Comparison of ENCODE assay signal across 23 cellular contexts in the genomic region with DNA sequence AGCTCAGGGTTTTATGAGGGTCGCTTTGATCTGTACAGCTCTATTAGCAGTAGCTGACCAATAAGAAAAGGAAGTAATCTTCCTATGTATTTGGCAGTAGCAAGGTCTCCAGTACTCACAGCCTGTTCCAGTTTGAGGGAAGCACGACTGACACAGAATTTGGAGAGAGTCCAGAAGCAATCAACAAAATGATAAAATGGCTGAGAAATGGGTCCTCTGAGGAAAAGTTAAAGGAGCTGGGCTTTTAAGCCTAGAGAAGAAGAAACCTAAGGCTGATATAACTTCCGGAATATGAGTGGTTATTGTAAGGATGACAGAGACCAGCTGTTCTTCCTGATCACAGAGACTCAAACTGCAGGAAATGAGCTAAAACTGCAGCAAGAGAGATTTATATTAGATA.
DNase-seq lines count a peak whose midpoint lies in the region; ATAC-seq and TF ChIP-seq lines count a peak whose summit lies in the region.
"Had no signal": no experiment of that assay in that cellular context is flagged by ENCODE, and none has a peak within 500 bp of the region (broad histone marks: within the 10 kb centered on the region; RNA-seq: fewer than 3 reads in every experiment).

No MANE protein-coding gene starts in this region.

- H3K36me3 Mint-ChIP-seq in nephron (ENCODE audit: low read depth) = no peaks in the 10 kb centered on the region
- no peaks in the 10 kb centered on the region for H3K36me3 Mint-ChIP-seq in activated T-cell treated with anti-CD3 and anti-CD28 coated beads, Interleukin-2, amount 50 U/mL, for 72 hours (ENCODE audit: insufficient read depth in 2 of 2)
- H3K36me3 Mint-ChIP-seq: activated naive CD4-positive, alpha-beta T cell treated with anti-CD3 and anti-CD28 coated beads, Interleukin-2, amount 50 U/mL, for 24 hours; CD8-positive, alpha-beta T cell; T-cell had no signal

- no peak overlapping the region for H3K4me3 ChIP-seq in GM23248
- H3K4me3 ChIP-seq: psoas muscle, testis had no signal

- no peak overlapping the region for H3K9ac ChIP-seq in GM23248

- H3K9me2 ChIP-seq in GM23248 (ENCODE audit: insufficient read depth) = no peaks in the 10 kb centered on the region

- WGBS in GM23248 (ENCODE audit: low coverage in 1 of 2, low lambda C conversion rate in 2 of 2, missing lambda C conversion rate in 2 of 2), 2 experiments = 14 to 21% methylated on average over 3 of the region's 3 CpGs

- TF ChIP-seq CTCF in nephron (IDR thresholded peaks at IDR 0.05; ENCODE audit: unreplicated experiment in 3 of 3) = no peak
- TF ChIP-seq CTCF in GM10266 (IDR thresholded peaks at IDR 0.05; ENCODE audit: control insufficient read depth, insufficient read depth, low read depth, missing control alignments) = no peak

- no peak for ATAC-seq in activated T-cell treated with anti-CD3 and anti-CD28 coated beads, Interleukin-2, amount 50 U/mL, for 72 hours (replicated peaks in 1 of 2)
- ATAC-seq: activated CD8-positive, alpha-beta T cell treated with anti-CD3 and anti-CD28 coated beads for 36 hours; CD8-positive, alpha-beta T cell; psoas muscle; T-cell had no signal

- H3K4me3 Mint-ChIP-seq in nephron = peak overlapping the region in 1 of 3 experiments; percentile 9
- no peak overlapping the region for H3K4me3 Mint-ChIP-seq in activated T-cell treated with anti-CD3 and anti-CD28 coated beads, Interleukin-2, amount 50 U/mL, for 72 hours
- H3K4me3 Mint-ChIP-seq: activated B cell treated with CpG ODN at 0.5 μM for 24 hours; activated CD8-positive, alpha-beta T cell treated with anti-CD3 and anti-CD28 coated beads for 36 hours; activated naive CD4-positive, alpha-beta T cell treated with anti-CD3 and anti-CD28 coated beads, Interleukin-2, amount 50 U/mL, for 24 hours; CD8-positive, alpha-beta T cell; endodermal cell; neural crest cell; T-cell had no signal

- H3K27ac Mint-ChIP-seq in nephron = peak overlapping the region in 2 of 3 experiments; percentile 36 to 69
- H3K27ac Mint-ChIP-seq in activated T-cell treated with anti-CD3 and anti-CD28 coated beads, Interleukin-2, amount 50 U/mL, for 72 hours = no peak overlapping the region
- H3K27ac Mint-ChIP-seq: activated B cell treated with CpG ODN at 0.5 μM for 24 hours; activated CD8-positive, alpha-beta T cell treated with anti-CD3 and anti-CD28 coated beads for 36 hours; activated naive CD4-positive, alpha-beta T cell treated with anti-CD3 and anti-CD28 coated beads, Interleukin-2, amount 50 U/mL, for 24 hours; CD8-positive, alpha-beta T cell; endodermal cell; T-cell had no signal

- H3K4me1 ChIP-seq in GM23248 (ENCODE audit: insufficient read depth) = 0 out of 2 replicates have a peak, but pooled peaks cover 2% of the 10 kb centered on the region
- H3K4me1 ChIP-seq: psoas muscle, testis had no signal

- H3K79me2 ChIP-seq in GM23248 (ENCODE audit: insufficient read depth) = no peaks in the 10 kb centered on the region

- peak overlapping the region; percentile 58 for H2AFZ ChIP-seq in GM23248

- H3F3A ChIP-seq in GM23248 (ENCODE audit: insufficient read depth) = no peaks in the 10 kb centered on the region

- H3K9me3 ChIP-seq in GM23248 (ENCODE audit: low read depth) = no peaks in the 10 kb centered on the region
- H3K9me3 ChIP-seq: psoas muscle, testis had no signal

- peaks cover 18% of the 10 kb centered on the region for H3K4me1 Mint-ChIP-seq in nephron
- H3K4me1 Mint-ChIP-seq in activated T-cell treated with anti-CD3 and anti-CD28 coated beads, Interleukin-2, amount 50 U/mL, for 72 hours (ENCODE audit: low read depth) = peaks cover 9% of the 10 kb centered on the region
- H3K4me1 Mint-ChIP-seq: activated B cell treated with CpG ODN at 0.5 μM for 24 hours; activated naive CD4-positive, alpha-beta T cell treated with anti-CD3 and anti-CD28 coated beads, Interleukin-2, amount 50 U/mL, for 24 hours; neural crest cell had no signal

- H4K20me1 ChIP-seq in GM23248 (ENCODE audit: insufficient read depth) = no peaks in the 10 kb centered on the region

- no peaks in the 10 kb centered on the region for H3K27me3 ChIP-seq in GM23248 (replicated peaks; ENCODE audit: insufficient read depth)
- H3K27me3 ChIP-seq: testis had no signal

- no peak overlapping the region for H3K27ac ChIP-seq in GM23248
- H3K27ac ChIP-seq: psoas muscle, testis had no signal

- no peaks in the 10 kb centered on the region for H3K36me3 ChIP-seq in GM23248 (ENCODE audit: low read depth)

- DNase-seq in GM23248 (peak; percentile 24), OCI-M1 (lab: John Stamatoyannopoulos, UW) (peak; percentile 7), fibroblast of peridontal ligament (ENCODE audit: extremely low read depth) (peak; percentile 14), GM10266 (ENCODE audit: extremely low spot score) (no peak), HuH-7 (ENCODE audit: low spot score) (no peak), glomerular visceral epithelial cell (ENCODE audit: extremely low spot score) (no peak)
- no peak for DNase-seq in activated T-cell treated with anti-CD3 and anti-CD28 coated beads, Interleukin-2, amount 50 U/mL, for 72 hours
- DNase-seq: activated B cell treated with CpG ODN at 0.5 μM for 24 hours; activated T-cell treated with anti-CD3 and anti-CD28 coated beads, Interleukin-2, amount 50 U/mL, for 1 hour; CD8-positive, alpha-beta T cell; DMS79 treated with DMSO at 0.1 percent for 48 hours; Karpas-422; kidney; NCI-H1105; NCI-H524 treated with DMSO at 0.1 percent for 48 hours; psoas muscle; T-cell; testis had no signal

- no peaks in the 10 kb centered on the region for H3K9me3 Mint-ChIP-seq in nephron
- no peaks in the 10 kb centered on the region for H3K9me3 Mint-ChIP-seq in activated T-cell treated with anti-CD3 and anti-CD28 coated beads, Interleukin-2, amount 50 U/mL, for 72 hours
- H3K9me3 Mint-ChIP-seq: activated B cell treated with CpG ODN at 0.5 μM for 24 hours; activated CD8-positive, alpha-beta T cell treated with anti-CD3 and anti-CD28 coated beads for 36 hours; activated naive CD4-positive, alpha-beta T cell treated with anti-CD3 and anti-CD28 coated beads, Interleukin-2, amount 50 U/mL, for 24 hours; CD8-positive, alpha-beta T cell; endodermal cell had no signal

- no peak overlapping the region for H3K4me2 ChIP-seq in GM23248 (ENCODE audit: unreplicated experiment)

- H3K27me3 Mint-ChIP-seq in nephron (ENCODE audit: low read depth) = peaks cover 15% of the 10 kb centered on the region
- no peaks in the 10 kb centered on the region for H3K27me3 Mint-ChIP-seq in activated T-cell treated with anti-CD3 and anti-CD28 coated beads, Interleukin-2, amount 50 U/mL, for 72 hours (ENCODE audit: low read depth)
- H3K27me3 Mint-ChIP-seq: activated B cell treated with CpG ODN at 0.5 μM for 24 hours; activated CD8-positive, alpha-beta T cell treated with anti-CD3 and anti-CD28 coated beads for 36 hours had no signal

- in situ Hi-C loops in GM23248 (cut with MboI) = no loop called here

Comparison
In these comparisons a context has a peak if more than half of its experiments do, and no peak if none do; other contexts are left out.
1. DNase-seq: peak in GM23248 (single experiment), OCI-M1 (single experiment) and fibroblast of peridontal ligament (single experiment); none in GM10266 (single experiment), activated T-cell treated with anti-CD3 and anti-CD28 coated beads, Interleukin-2, amount 50 U/mL, for 72 hours (0 of 2), HuH-7 (single experiment) and glomerular visceral epithelial cell (single experiment).